Comparison of ENCODE assay signal across 9 cellular contexts in genomic region chr13:111049791-111050538, GRCh38.
A peak's percentile ranks its signal among the peaks of the same experiment; 100 is the strongest.
DNase-seq lines count a peak whose midpoint lies in the region; ATAC-seq, FAIRE-seq and TF ChIP-seq lines count a peak whose summit lies in the region.
"Had no signal": no experiment of that assay in that cellular context is flagged by ENCODE, and none has a peak within 500 bp of the region (broad histone marks: within the 10 kb centered on the region; RNA-seq: fewer than 3 reads in every experiment).

No MANE protein-coding gene starts in this region.

- H3K36me3 ChIP-seq in adrenal gland (replicated peaks in 1 of 2) = no peaks in the 10 kb centered on the region
- H3K36me3 ChIP-seq in vagina = no peaks in the 10 kb centered on the region

- H3K27ac ChIP-seq in adrenal gland (no peak overlapping the region), vagina (no peak overlapping the region)

- no peaks in the 10 kb centered on the region for H3K4me1 ChIP-seq in adrenal gland (replicated peaks in 1 of 2)
- H3K4me1 ChIP-seq in vagina = peaks cover 11% of the 10 kb centered on the region

- 58 to 67% (median 66%) methylated on average over 18 to 19 of the region's 19 CpGs for WGBS in adrenal gland, 4 donors

- no peak overlapping the region for H3K4me3 ChIP-seq in adrenal gland
- no peak overlapping the region for H3K4me3 ChIP-seq in vagina

- peak; percentile 20 for DNase-seq in stimulated activated CD4-positive, alpha-beta T cell treated with anti-CD3 and anti-CD28 coated beads, Interleukin-4, amount 100 ng/mL, for 24 hours
- DNase-seq in stimulated activated CD4-positive, alpha-beta T cell treated with anti-CD3 and anti-CD28 coated beads, Interleukin-1b, Interleukin-23, amount 100 ng/mL, for 48 hours = no peak
- DNase-seq in adrenal gland (peak in 6 of 7 donors; percentile 28 to 61 (median 44)), iPS-NIHi11 (ENCODE audit: low spot score) (peak; percentile 31), vagina (ENCODE audit: extremely low spot score in 2 of 2) (peak in 1 of 2 donors; percentile 76), HTR-8/SVneo (ENCODE audit: insufficient read length, low spot score) (no peak)
- DNase-seq in activated CD4-positive, CD25-positive, alpha-beta regulatory T cell (lab: John Stamatoyannopoulos, UW) = no peak
- DNase-seq: foreskin melanocyte had no signal

- no peak for ATAC-seq in HG03039 (IDR thresholded peaks at IDR 0.05; ENCODE audit: unreplicated experiment)

- TF ChIP-seq POLR2A in adrenal gland (IDR thresholded peaks at IDR 0.05) = no peak
- TF ChIP-seq POLR2A in vagina (IDR thresholded peaks at IDR 0.05) = no peak

- no peaks in the 10 kb centered on the region for H3K27me3 ChIP-seq in adrenal gland
- no peaks in the 10 kb centered on the region for H3K27me3 ChIP-seq in vagina

- intact Hi-C loops in adrenal gland (cut with DNase I) (loop anchor here (5.0 to 10.0 kb wide), 2 partner anchors 105 to 128 kb away; no protein-coding TSS in a partner anchor), vagina (cut with DNase I) (loop anchor here (10.0 kb wide), 1 partner anchor 135 kb away; the partner anchor contains the start of gene ANKRD10)

- no peaks in the 10 kb centered on the region for H3K9me3 ChIP-seq in adrenal gland (replicated peaks in 1 of 3)
- H3K9me3 ChIP-seq in vagina = no peaks in the 10 kb centered on the region

- TF ChIP-seq CTCF in adrenal gland (IDR thresholded peaks at IDR 0.05) = peak; percentile 35 to 65 (median 54)
- TF ChIP-seq CTCF in vagina (IDR thresholded peaks at IDR 0.05) = peak in 2 of 3 experiments; percentile 38 to 40

- no peak for FAIRE-seq in HTR-8/SVneo (lab: Jason Lieb, UNC)

Comparison
In these comparisons a context has a peak if more than half of its experiments do, and no peak if none do; other contexts are left out.
1. DNase-seq: peak in stimulated activated CD4-positive, alpha-beta T cell treated with anti-CD3 and anti-CD28 coated beads, Interleukin-4, amount 100 ng/mL, for 24 hours (single experiment), adrenal gland (6 of 7) and iPS-NIHi11 (single experiment); none in stimulated activated CD4-positive, alpha-beta T cell treated with anti-CD3 and anti-CD28 coated beads, Interleukin-1b, Interleukin-23, amount 100 ng/mL, for 48 hours (single experiment), activated CD4-positive, CD25-positive, alpha-beta regulatory T cell (0 of 4) and HTR-8/SVneo (single experiment).